21 cellular contexts compared by ENCODE assay signal in genomic region chr9:18422296-18423036, GRCh38. TPM values are rescaled to one million over a fixed set of nuclear protein-coding genes. Genes with fewer than 3 reads are reported as not detected.
"Had no signal": no experiment of that assay in that cellular context is flagged by ENCODE, and none has a peak within 500 bp of the region (broad histone marks: within the 10 kb centered on the region; RNA-seq: fewer than 3 reads in every experiment).

No MANE protein-coding gene starts in this region.

- H3K9ac ChIP-seq: neural progenitor cell had no signal

- H3K9me3 ChIP-seq: breast epithelium, esophagus muscularis mucosa, lower lobe of right lung, ovary, psoas muscle, right lobe of liver, testis had no signal

- H3K4me1 ChIP-seq: breast epithelium, lower lobe of right lung, neural progenitor cell, psoas muscle, right lobe of liver, testis had no signal

- H3K27ac ChIP-seq: breast epithelium, esophagus muscularis mucosa, lower lobe of right lung, neural progenitor cell, ovary, psoas muscle, right lobe of liver, testis had no signal

- H3K36me3 Mint-ChIP-seq: activated CD8-positive, alpha-beta memory T cell treated with anti-CD3 and anti-CD28 coated beads, Interleukin-2, amount 10 ng/mL, durations not matched to agents 7 days and 5 days; activated naive CD8-positive, alpha-beta T cell treated with anti-CD3 and anti-CD28 coated beads, Interleukin-2, amount 10 ng/mL, durations not matched to agents 7 days and 5 days; neural progenitor cell; stimulated activated effector memory CD8-positive, alpha-beta T cell treated with anti-CD3 and anti-CD28 coated beads, Interleukin-12 subunit alpha, Interleukin-12 subunit beta, amount 100 ng/mL, for 72 hours; type B pancreatic cell; WTC11 had no signal

- H3K4me3 Mint-ChIP-seq: activated CD4-positive, alpha-beta memory T cell treated with anti-CD3 and anti-CD28 coated beads, Interleukin-2, amount 10 ng/mL, durations not matched to agents 7 days and 5 days; activated CD8-positive, alpha-beta memory T cell treated with anti-CD3 and anti-CD28 coated beads, Interleukin-2, amount 10 ng/mL, durations not matched to agents 7 days and 5 days; activated naive CD8-positive, alpha-beta T cell treated with anti-CD3 and anti-CD28 coated beads, Interleukin-2, amount 10 ng/mL, durations not matched to agents 7 days and 5 days; neural progenitor cell; stimulated activated effector memory CD8-positive, alpha-beta T cell treated with anti-CD3 and anti-CD28 coated beads, Interleukin-12 subunit alpha, Interleukin-12 subunit beta, amount 100 ng/mL, for 72 hours; T-helper 2 cell treated with Interferon-gamma antibody and Interleukin-4, amounts not matched to agents 5 μg/mL and 100 μg/mL, for 36 hours; type B pancreatic cell; WTC11 had no signal

- DNase-seq: activated CD4-positive, alpha-beta memory T cell treated with anti-CD3 and anti-CD28 coated beads, Interleukin-2, amount 10 ng/mL, durations not matched to agents 7 days and 5 days; activated CD4-positive, alpha-beta T cell treated with anti-CD3 and anti-CD28 coated beads for 4 hours; activated CD8-positive, alpha-beta memory T cell treated with anti-CD3 and anti-CD28 coated beads, Interleukin-2, amount 10 ng/mL, durations not matched to agents 7 days and 5 days; activated naive CD8-positive, alpha-beta T cell treated with anti-CD3 and anti-CD28 coated beads, Interleukin-2, amount 10 ng/mL, durations not matched to agents 7 days and 5 days; amygdala; effector CD8-positive, alpha-beta T cell; left colon; lower lobe of right lung; midbrain; ovary; psoas muscle; right lobe of liver; stimulated activated CD4-positive, alpha-beta T cell treated with anti-CD3 and anti-CD28 coated beads, Interleukin-4, amount 100 ng/mL, for 24 hours; testis had no signal

- H3K27ac Mint-ChIP-seq: activated CD4-positive, alpha-beta memory T cell treated with anti-CD3 and anti-CD28 coated beads, Interleukin-2, amount 10 ng/mL, durations not matched to agents 7 days and 5 days; activated CD8-positive, alpha-beta memory T cell treated with anti-CD3 and anti-CD28 coated beads, Interleukin-2, amount 10 ng/mL, durations not matched to agents 7 days and 5 days; activated naive CD8-positive, alpha-beta T cell treated with anti-CD3 and anti-CD28 coated beads, Interleukin-2, amount 10 ng/mL, durations not matched to agents 7 days and 5 days; neural progenitor cell; stimulated activated effector memory CD8-positive, alpha-beta T cell treated with anti-CD3 and anti-CD28 coated beads, Interleukin-12 subunit alpha, Interleukin-12 subunit beta, amount 100 ng/mL, for 72 hours; T-helper 2 cell treated with Interferon-gamma antibody and Interleukin-4, amounts not matched to agents 5 μg/mL and 100 μg/mL, for 36 hours; type B pancreatic cell; WTC11 had no signal

- H3K4me3 ChIP-seq: breast epithelium, esophagus muscularis mucosa, lower lobe of right lung, neural progenitor cell, ovary, psoas muscle, right lobe of liver, testis had no signal

- H3K27me3 ChIP-seq: breast epithelium, esophagus muscularis mucosa, neural progenitor cell, ovary, right lobe of liver, testis had no signal

- H3K9me3 Mint-ChIP-seq: activated CD4-positive, alpha-beta memory T cell treated with anti-CD3 and anti-CD28 coated beads, Interleukin-2, amount 10 ng/mL, durations not matched to agents 7 days and 5 days; activated naive CD8-positive, alpha-beta T cell treated with anti-CD3 and anti-CD28 coated beads, Interleukin-2, amount 10 ng/mL, durations not matched to agents 7 days and 5 days; neural progenitor cell; stimulated activated effector memory CD8-positive, alpha-beta T cell treated with anti-CD3 and anti-CD28 coated beads, Interleukin-12 subunit alpha, Interleukin-12 subunit beta, amount 100 ng/mL, for 72 hours; T-helper 2 cell treated with Interferon-gamma antibody and Interleukin-4, amounts not matched to agents 5 μg/mL and 100 μg/mL, for 36 hours; type B pancreatic cell; WTC11 had no signal

- H3K4me1 Mint-ChIP-seq: activated CD4-positive, alpha-beta memory T cell treated with anti-CD3 and anti-CD28 coated beads, Interleukin-2, amount 10 ng/mL, durations not matched to agents 7 days and 5 days; activated CD8-positive, alpha-beta memory T cell treated with anti-CD3 and anti-CD28 coated beads, Interleukin-2, amount 10 ng/mL, durations not matched to agents 7 days and 5 days; activated naive CD8-positive, alpha-beta T cell treated with anti-CD3 and anti-CD28 coated beads, Interleukin-2, amount 10 ng/mL, durations not matched to agents 7 days and 5 days; stimulated activated effector memory CD8-positive, alpha-beta T cell treated with anti-CD3 and anti-CD28 coated beads, Interleukin-12 subunit alpha, Interleukin-12 subunit beta, amount 100 ng/mL, for 72 hours had no signal

- H3K36me3 ChIP-seq: breast epithelium, esophagus muscularis mucosa, lower lobe of right lung, neural progenitor cell, ovary, right lobe of liver had no signal

- H3K27me3 Mint-ChIP-seq: activated CD4-positive, alpha-beta memory T cell treated with anti-CD3 and anti-CD28 coated beads, Interleukin-2, amount 10 ng/mL, durations not matched to agents 7 days and 5 days; activated CD8-positive, alpha-beta memory T cell treated with anti-CD3 and anti-CD28 coated beads, Interleukin-2, amount 10 ng/mL, durations not matched to agents 7 days and 5 days; type B pancreatic cell had no signal

RNA-seq across cellular contexts. Expression of gene ADAMTSL1, which starts 51.5 kb away (rescaled TPM):
- total RNA-seq: activated CD4-positive, alpha-beta memory T cell treated with anti-CD3 and anti-CD28 coated beads, Interleukin-2, amount 10 ng/mL, durations not matched to agents 7 days and 5 days; activated CD8-positive, alpha-beta memory T cell treated with anti-CD3 and anti-CD28 coated beads, Interleukin-2, amount 10 ng/mL, durations not matched to agents 7 days and 5 days; activated naive CD8-positive, alpha-beta T cell treated with anti-CD3 and anti-CD28 coated beads, Interleukin-2, amount 10 ng/mL, durations not matched to agents 7 days and 5 days had no signal
